In the genomic region with DNA sequence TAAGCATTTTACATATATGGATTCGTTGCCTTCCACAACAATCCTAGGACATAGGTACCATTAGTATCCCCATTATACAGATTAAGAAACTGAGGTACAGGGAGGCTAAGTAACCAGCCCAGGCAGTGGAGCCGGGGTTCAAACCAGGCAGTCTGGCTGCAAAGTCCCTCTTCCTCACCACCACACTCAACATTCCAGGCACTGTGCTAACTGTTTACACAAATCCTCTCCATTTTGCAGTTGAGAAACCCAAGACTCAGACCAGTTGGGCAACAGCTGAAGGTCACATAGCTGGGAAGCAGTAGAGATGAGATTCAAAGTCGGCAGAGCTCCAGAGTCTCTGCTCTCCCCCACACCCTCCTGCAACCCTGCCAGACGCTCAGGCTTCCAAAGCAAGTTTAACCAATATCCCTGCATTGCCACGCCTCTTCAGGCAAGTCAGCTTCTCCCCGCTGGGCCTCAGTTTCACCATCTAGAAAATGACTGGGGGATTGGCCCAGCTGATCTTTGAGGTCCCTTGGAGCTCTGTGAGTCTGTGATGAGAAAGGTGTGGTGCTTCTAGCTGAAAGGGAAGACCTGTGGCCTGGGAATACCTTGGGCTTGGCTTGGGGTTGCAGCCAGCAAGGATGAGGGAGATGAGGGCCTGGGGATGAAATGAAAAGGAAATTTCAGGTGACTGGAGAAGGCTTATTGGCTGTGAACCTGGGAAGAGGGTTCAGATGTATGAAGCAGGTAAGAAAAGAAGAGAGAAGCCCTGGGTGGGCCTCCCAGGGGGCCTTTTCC, we compare ENCODE assay signal across 8 cellular contexts. TPM values are rescaled to one million over a fixed set of nuclear protein-coding genes. Genes with fewer than 3 reads are reported as not detected.
DNase-seq lines count a peak whose midpoint lies in the region; ATAC-seq and TF ChIP-seq lines count a peak whose summit lies in the region.

No MANE protein-coding gene starts in this region.

- intact Hi-C loops in aorta (cut with DNase I) = no loop called here

- peak overlapping the region in 1 of 2 donors; percentile 53 for H3K27ac ChIP-seq in aorta (ENCODE audit: low read depth in 1 of 2, low read length in 2 of 2)

- TF ChIP-seq CTCF in brain (conservative IDR thresholded peaks at IDR 0.05) = no peak

- H3K36me3 Mint-ChIP-seq in brain = no peaks in the 10 kb centered on the region

- no peaks in the 10 kb centered on the region for H3K4me1 ChIP-seq in aorta (ENCODE audit: control insufficient read depth in 1 of 2, insufficient read depth in 2 of 2, low read length in 2 of 2)

- peak overlapping the region; percentile 88 to 99 (median 94) for H3K27ac Mint-ChIP-seq in brain

- H3K9me3 ChIP-seq in aorta (ENCODE audit: control insufficient read depth, low read length) = no peaks in the 10 kb centered on the region

- no peaks in the 10 kb centered on the region for H3K36me3 ChIP-seq in aorta (ENCODE audit: control insufficient read depth in 1 of 2, insufficient read depth in 2 of 2, low read length in 1 of 2)

- H3K9me3 Mint-ChIP-seq in brain = peaks cover 0 to 5% (median 0%) of the 10 kb centered on the region in 5 experiments

- ATAC-seq in aorta (ENCODE audit: low FRiP score) = peak; percentile 77
- no peak for ATAC-seq in HG03025 (IDR thresholded peaks at IDR 0.05; ENCODE audit: low FRiP score, unreplicated experiment)
- no peak for ATAC-seq in HG03460 (IDR thresholded peaks at IDR 0.05; ENCODE audit: unreplicated experiment)
- no peak for ATAC-seq in HG02610 (IDR thresholded peaks at IDR 0.05; ENCODE audit: unreplicated experiment)

- no peaks in the 10 kb centered on the region for H3K27me3 Mint-ChIP-seq in brain

- H3K4me1 Mint-ChIP-seq in brain = peaks cover 89% of the 10 kb centered on the region

- H3K27me3 ChIP-seq in aorta (ENCODE audit: control insufficient read depth in 1 of 2, insufficient read depth in 2 of 2, low read length in 1 of 2) = no peaks in the 10 kb centered on the region

- DNase-seq in stimulated activated CD4-positive, alpha-beta T cell treated with anti-CD3 and anti-CD28 coated beads, Interleukin-4, amount 100 ng/mL, for 24 hours = peak; percentile 7
- no peak for DNase-seq in stimulated activated CD4-positive, alpha-beta T cell treated with anti-CD3 and anti-CD28 coated beads, Interleukin-4, amount 100 ng/mL, for 4 hours
- DNase-seq in mesenteric fat pad (ENCODE audit: low spot score) (peak; percentile 90), aorta (peak; percentile 82 to 87)

- H3K4me3 ChIP-seq in aorta (ENCODE audit: low read length in 2 of 2) = no peak overlapping the region

- WGBS in aorta, 2 donors = 88 to 92% methylated on average over 6 of the region's 6 CpGs

- peak overlapping the region in 3 of 5 experiments; percentile 19 to 68 (median 51) for H3K4me3 Mint-ChIP-seq in brain

RNA-seq across cellular contexts. Expression of gene CCR7, which starts 14.0 kb away (rescaled TPM):
- polyA plus RNA-seq in brain (ENCODE audit: insufficient read depth, low read depth, low replicate concordance) = not detected
- 0.39 TPM for total RNA-seq in mesenteric fat pad
- under 1 TPM; 0.62 to 0.84 TPM for total RNA-seq in aorta
- under 1 TPM; 0.08 to 0.13 TPM for polyA plus RNA-seq in aorta

RNA-seq across cellular contexts. Expression of gene TNS4, which starts 49.9 kb away (rescaled TPM):
- polyA plus RNA-seq in brain (ENCODE audit: insufficient read depth, low read depth, low replicate concordance) (not detected), aorta (under 1 TPM in 1 of 2 donors, not detected in 1; 0.05 TPM)
- total RNA-seq in mesenteric fat pad (0.16 TPM), aorta (under 1 TPM in 1 of 2 donors, not detected in 1; 0.39 TPM)

Comparison
In these comparisons a context has a peak if more than half of its experiments do, and no peak if none do; other contexts are left out.
1. DNase-seq: peak in stimulated activated CD4-positive, alpha-beta T cell treated with anti-CD3 and anti-CD28 coated beads, Interleukin-4, amount 100 ng/mL, for 24 hours (single experiment), mesenteric fat pad (single experiment) and aorta (2 of 2); none in stimulated activated CD4-positive, alpha-beta T cell treated with anti-CD3 and anti-CD28 coated beads, Interleukin-4, amount 100 ng/mL, for 4 hours (0 of 2).